Comparison of ENCODE assay signal across 10 cellular contexts in genomic region chr6:15501806-15502450, GRCh38.
DNase-seq lines count a peak whose midpoint lies in the region; ATAC-seq and TF ChIP-seq lines count a peak whose summit lies in the region.
"Had no signal": no experiment of that assay in that cellular context is flagged by ENCODE, and none has a peak within 500 bp of the region (broad histone marks: within the 10 kb centered on the region; RNA-seq: fewer than 3 reads in every experiment).

No MANE protein-coding gene starts in this region.

- peaks cover 100% of the 10 kb centered on the region for H3K36me3 Mint-ChIP-seq in stimulated activated effector memory CD8-positive, alpha-beta T cell treated with anti-CD3 and anti-CD28 coated beads, Interleukin-12 subunit alpha, Interleukin-12 subunit beta, amount 100 ng/mL, for 72 hours
- H3K36me3 Mint-ChIP-seq in natural killer cell treated with Interleukin-12 subunit alpha and Interleukin-12 subunit beta and Interleukin-15 and Interleukin-18, amount 100 ng/mL, for 72 hours = peaks cover 4% of the 10 kb centered on the region

- DNase-seq in DMS 273 (lab: John Stamatoyannopoulos, UW; ENCODE audit: unreplicated experiment) = peak; percentile 37
- DNase-seq in DMS 273 treated with DMSO at 0.1 percent for 48 hours (lab: John Stamatoyannopoulos, UW) = no peak
- peak; percentile 49 for DNase-seq in brain microvascular endothelial cell
- DNase-seq in hypothalamus (lab: John Stamatoyannopoulos, UW) = peak in 40 of 51 donors; percentile 7 to 85 (median 66)
- no peak for DNase-seq in stimulated activated effector memory CD8-positive, alpha-beta T cell treated with anti-CD3 and anti-CD28 coated beads, Interleukin-12 subunit alpha, Interleukin-12 subunit beta, amount 100 ng/mL, for 72 hours (ENCODE audit: low spot score in 2 of 2)
- DNase-seq in NOMO-1 treated with dmso at 0.1 percent for 144 hours (lab: John Stamatoyannopoulos, UW; ENCODE audit: unreplicated experiment) = no peak
- no peak for DNase-seq in natural killer cell treated with Interleukin-12 subunit alpha and Interleukin-12 subunit beta and Interleukin-15 and Interleukin-18, amount 100 ng/mL, for 72 hours (ENCODE audit: low spot score)
- no peak for DNase-seq in activated CD4-positive, alpha-beta T cell treated with anti-CD3 and anti-CD28 coated beads for 4 hours
- DNase-seq: activated naive CD4-positive, alpha-beta T cell treated with anti-CD3 and anti-CD28 coated beads, Interleukin-2, amount 50 U/mL, for 16 hours had no signal

- peaks cover 26% of the 10 kb centered on the region for H3K4me1 Mint-ChIP-seq in stimulated activated effector memory CD8-positive, alpha-beta T cell treated with anti-CD3 and anti-CD28 coated beads, Interleukin-12 subunit alpha, Interleukin-12 subunit beta, amount 100 ng/mL, for 72 hours
- H3K4me1 Mint-ChIP-seq in natural killer cell treated with Interleukin-12 subunit alpha and Interleukin-12 subunit beta and Interleukin-15 and Interleukin-18, amount 100 ng/mL, for 72 hours (ENCODE audit: low read depth in 2 of 2) = peaks cover 27 to 45% of the 10 kb centered on the region in 2 donors

- peaks cover 7% of the 10 kb centered on the region for H3K36me3 ChIP-seq in brain microvascular endothelial cell (replicated peaks)

- H3K27ac Mint-ChIP-seq in stimulated activated effector memory CD8-positive, alpha-beta T cell treated with anti-CD3 and anti-CD28 coated beads, Interleukin-12 subunit alpha, Interleukin-12 subunit beta, amount 100 ng/mL, for 72 hours = peak overlapping the region; percentile 40
- H3K27ac Mint-ChIP-seq in natural killer cell treated with Interleukin-12 subunit alpha and Interleukin-12 subunit beta and Interleukin-15 and Interleukin-18, amount 100 ng/mL, for 72 hours = no peak overlapping the region

- H3K9me3 Mint-ChIP-seq in stimulated activated effector memory CD8-positive, alpha-beta T cell treated with anti-CD3 and anti-CD28 coated beads, Interleukin-12 subunit alpha, Interleukin-12 subunit beta, amount 100 ng/mL, for 72 hours = no peaks in the 10 kb centered on the region
- H3K9me3 Mint-ChIP-seq in natural killer cell treated with Interleukin-12 subunit alpha and Interleukin-12 subunit beta and Interleukin-15 and Interleukin-18, amount 100 ng/mL, for 72 hours = no peaks in the 10 kb centered on the region

- no peak for ATAC-seq in stimulated activated effector memory CD8-positive, alpha-beta T cell treated with anti-CD3 and anti-CD28 coated beads, Interleukin-12 subunit alpha, Interleukin-12 subunit beta, amount 100 ng/mL, for 72 hours
- ATAC-seq in natural killer cell treated with Interleukin-12 subunit alpha and Interleukin-12 subunit beta and Interleukin-15 and Interleukin-18, amount 100 ng/mL, for 72 hours = no peak

- no peak overlapping the region for H3K27ac ChIP-seq in brain microvascular endothelial cell
- H3K27ac ChIP-seq: 22Rv1 had no signal

- no peaks in the 10 kb centered on the region for H3K27me3 ChIP-seq in brain microvascular endothelial cell (replicated peaks)

- in situ Hi-C loops in brain microvascular endothelial cell (cut with HindIII; ENCODE audit: low pct_ligation_motif_present, low sequenced_read_pairs) = no loop called here

- TF ChIP-seq CTCF in brain microvascular endothelial cell (IDR thresholded peaks at IDR 0.05; ENCODE audit: low read depth, low read length, missing control alignments) = no peak

- no peak overlapping the region for H3K4me3 ChIP-seq in brain microvascular endothelial cell (ENCODE audit: low read depth, low read length)

- no peak overlapping the region for H3K4me3 Mint-ChIP-seq in stimulated activated effector memory CD8-positive, alpha-beta T cell treated with anti-CD3 and anti-CD28 coated beads, Interleukin-12 subunit alpha, Interleukin-12 subunit beta, amount 100 ng/mL, for 72 hours
- H3K4me3 Mint-ChIP-seq in natural killer cell treated with Interleukin-12 subunit alpha and Interleukin-12 subunit beta and Interleukin-15 and Interleukin-18, amount 100 ng/mL, for 72 hours = no peak overlapping the region

- H3K27me3 Mint-ChIP-seq in natural killer cell treated with Interleukin-12 subunit alpha and Interleukin-12 subunit beta and Interleukin-15 and Interleukin-18, amount 100 ng/mL, for 72 hours = no peaks in the 10 kb centered on the region

Comparison
In these comparisons a context has a peak if more than half of its experiments do, and no peak if none do; other contexts are left out.
1. DNase-seq: peak in DMS 273 (single experiment), brain microvascular endothelial cell (single experiment) and hypothalamus (40 of 51); none in DMS 273 treated with DMSO at 0.1 percent for 48 hours (single experiment), stimulated activated effector memory CD8-positive, alpha-beta T cell treated with anti-CD3 and anti-CD28 coated beads, Interleukin-12 subunit alpha, Interleukin-12 subunit beta, amount 100 ng/mL, for 72 hours (0 of 2), NOMO-1 treated with dmso at 0.1 percent for 144 hours (single experiment), natural killer cell treated with Interleukin-12 subunit alpha and Interleukin-12 subunit beta and Interleukin-15 and Interleukin-18, amount 100 ng/mL, for 72 hours (single experiment) and activated CD4-positive, alpha-beta T cell treated with anti-CD3 and anti-CD28 coated beads for 4 hours (0 of 2).